Comparison of ENCODE assay signal across 2 cellular contexts in genomic region chr10:73917566-73918305, GRCh38.
TF ChIP-seq lines count a peak whose summit lies in the region.

No MANE protein-coding gene starts in this region.

TF ChIP-seq in A549, 52 proteins besides CTCF, POLR2A, EP300 and RAD21:
- no peak for TF ChIP-seq USF2 (IDR thresholded peaks at IDR 0.05)
- peak in 1 of 2 experiments; percentile 31; a peak in 3 of 5 replicates for TF ChIP-seq JUN (IDR thresholded peaks at IDR 0.05)
- no peak for TF ChIP-seq E2F6 (IDR thresholded peaks at IDR 0.05; ENCODE audit: borderline replicate concordance, low read depth)
- peak; percentile 37; the same call in 1 of the 2 replicates for TF ChIP-seq HOXA7 (CRISPR knock-in tag; IDR thresholded peaks at IDR 0.05)
- 0 out of 2 replicates have a peak, but pooled peaks have one; percentile 21 for TF ChIP-seq RARB (CRISPR knock-in tag; IDR thresholded peaks at IDR 0.05)
- TF ChIP-seq ELK1 (IDR thresholded peaks at IDR 0.05; ENCODE audit: low read depth, low read length) = no peak
- 0 out of 2 replicates have a peak, but pooled peaks have one; percentile 36 for TF ChIP-seq FOSB (CRISPR knock-in tag; IDR thresholded peaks at IDR 0.05)
- TF ChIP-seq FOSL2 (IDR thresholded peaks at IDR 0.05) = no peak
- TF ChIP-seq FOSL2 (CRISPR knock-in tag; IDR thresholded peaks at IDR 0.05) = no peak

TF ChIP-seq in IMR-90, 13 proteins besides CTCF, POLR2A, EP300 and RAD21:
- no peak for TF ChIP-seq FOS (IDR thresholded peaks at IDR 0.05; ENCODE audit: low read depth, low read length)
- TF ChIP-seq NFE2L2 (IDR thresholded peaks at IDR 0.05; ENCODE audit: low read depth, low read length) = no peak
- no peak for TF ChIP-seq RCOR1 (IDR thresholded peaks at IDR 0.05; ENCODE audit: insufficient replicate concordance, low read length)
- TF ChIP-seq BHLHE40 (IDR thresholded peaks at IDR 0.05; ENCODE audit: low read depth, low read length) = no peak
- no peak for TF ChIP-seq CEBPB (IDR thresholded peaks at IDR 0.05; ENCODE audit: low read depth, low read length)
- no peak for TF ChIP-seq RFX5 (IDR thresholded peaks at IDR 0.05; ENCODE audit: low read depth, low read length)
- TF ChIP-seq USF2 (IDR thresholded peaks at IDR 0.05; ENCODE audit: low read depth, low read length) = no peak
- TF ChIP-seq MAFK (IDR thresholded peaks at IDR 0.05; ENCODE audit: low read depth, low read length) = no peak
- TF ChIP-seq SMC3 (IDR thresholded peaks at IDR 0.05; ENCODE audit: low read depth, low read length) = no peak
- TF ChIP-seq ELK1 (IDR thresholded peaks at IDR 0.05; ENCODE audit: borderline replicate concordance, low read depth, low read length) = no peak
- TF ChIP-seq MXI1 (IDR thresholded peaks at IDR 0.05; ENCODE audit: borderline replicate concordance, low read depth, low read length) = no peak
- no peak for TF ChIP-seq MAZ (IDR thresholded peaks at IDR 0.05; ENCODE audit: borderline replicate concordance, low read depth, low read length)
- TF ChIP-seq CHD1 (IDR thresholded peaks at IDR 0.05; ENCODE audit: low read depth, low read length) = no peak
